In genomic region chr9:96418920-96419690, GRCh38 we compare ENCODE assay signal across 8 cellular contexts. TPM values are rescaled to one million over a fixed set of nuclear protein-coding genes. Genes with fewer than 3 reads are reported as not detected.
DNase-seq lines count a peak whose midpoint lies in the region; ATAC-seq, FAIRE-seq and TF ChIP-seq lines count a peak whose summit lies in the region.

No MANE protein-coding gene starts in this region.

- FAIRE-seq in pancreas (lab: Jason Lieb, UNC) = no peak

- WGBS in pancreas, 2 donors = 0% methylated on average over 41 to 58 of the region's 58 CpGs

- H3K9me3 ChIP-seq in MG63 (no peaks in the 10 kb centered on the region), pancreas (no peaks in the 10 kb centered on the region)

- peak overlapping the region; percentile 93 to 97 (median 97) for H3K27ac ChIP-seq in pancreas

- ATAC-seq in Right ventricle myocardium superior (ENCODE audit: poor library complexity) (peak; percentile 79), pancreas (peak; percentile 42 to 55 (median 50))

- H3K27me3 ChIP-seq in MG63 = no peaks in the 10 kb centered on the region
- H3K27me3 ChIP-seq in pancreas = no peaks in the 10 kb centered on the region

- peaks cover 0 to 19% (median 18%) of the 10 kb centered on the region in 3 donors for H3K4me1 ChIP-seq in pancreas

- CTCF ChIA-PET in HEK293T (lab: Yijun Ruan, JAX) = interaction anchor here (0.6 kb wide), 1 partner anchor 30 kb away, joined by 3 read pairs; the partner anchor contains the start of gene HABP4

- POLR2A ChIA-PET in HEK293T (lab: Yijun Ruan, JAX) = interaction anchor here (0.8 to 2.6 kb wide), 3 partner anchors 11 to 32 kb away, joined by 3 to 11 read pairs (median 3); partner anchors contain the start of gene HABP4

- intact Hi-C loops in Right ventricle myocardium superior (cut with DNase I) (loop anchor here (2.0 to 5.0 kb wide), 2 partner anchors 32 to 37 kb away; partner anchors contain the start of genes HABP4 and SLC35D2), pancreas (cut with DNase I) (no loop called here)

- H3K4me3 ChIP-seq in MG63 (peak overlapping the region; percentile 96), pancreas (peak overlapping the region; percentile 47 to 81 (median 72))

- DNase-seq in HEK293T (ENCODE audit: extremely low spot score) = peak; percentile 62
- DNase-seq in MG63 = peak; percentile 86
- peak; percentile 78 for DNase-seq in SHP77 treated with DMSO at 0.1 percent for 48 hours (lab: John Stamatoyannopoulos, UW)
- peak; percentile 4 for DNase-seq in activated naive CD8-positive, alpha-beta T cell treated with anti-CD3 and anti-CD28 coated beads, Interleukin-2, amount 50 U/mL, for 16 hours (ENCODE audit: low read depth, low spot score)
- DNase-seq in Right ventricle myocardium superior = peak; percentile 88
- DNase-seq in pancreas = peak; percentile 51 to 81 (median 68)
- no peak for DNase-seq in NCI-H187 treated with DMSO at 0.1 percent for 48 hours (lab: John Stamatoyannopoulos, UW)

- peaks cover 6% of the 10 kb centered on the region; the same call in 1 of the 2 replicates for H3K36me3 ChIP-seq in MG63
- H3K36me3 ChIP-seq in pancreas = no peaks in the 10 kb centered on the region

- TF ChIP-seq CTCF in pancreas (IDR thresholded peaks at IDR 0.05) = no peak

- peak; percentile 56 for TF ChIP-seq POLR2A in GM10847 (IDR thresholded peaks at IDR 0.05; ENCODE audit: extremely low read depth, insufficient read length)

TF ChIP-seq in HEK293T, 16 proteins besides CTCF, POLR2A, EP300 and RAD21:
- TF ChIP-seq L3MBTL2 (conservative IDR thresholded peaks at IDR 0.05) = no peak
- TF ChIP-seq BHLHE40 (IDR thresholded peaks at IDR 0.05; ENCODE audit: borderline replicate concordance) = no peak
- no peak for TF ChIP-seq FOXM1 (IDR thresholded peaks at IDR 0.05; ENCODE audit: borderline replicate concordance)
- no peak for TF ChIP-seq NFRKB (IDR thresholded peaks at IDR 0.05)
- no peak for TF ChIP-seq SP1 (IDR thresholded peaks at IDR 0.05)
- no peak for TF ChIP-seq ELF4 (IDR thresholded peaks at IDR 0.05)
- no peak for TF ChIP-seq SUZ12 (IDR thresholded peaks at IDR 0.05)
- no peak for TF ChIP-seq CTBP1 (IDR thresholded peaks at IDR 0.05; ENCODE audit: borderline replicate concordance)
- TF ChIP-seq ZNF384 (IDR thresholded peaks at IDR 0.05) = no peak
- no peak for TF ChIP-seq HDGF (IDR thresholded peaks at IDR 0.05; ENCODE audit: borderline replicate concordance)
- no peak for TF ChIP-seq ARNT (IDR thresholded peaks at IDR 0.05)
- no peak for TF ChIP-seq FOXK2 (IDR thresholded peaks at IDR 0.05)
- TF ChIP-seq FOXA1 (IDR thresholded peaks at IDR 0.05) = no peak
- TF ChIP-seq PKNOX1 (IDR thresholded peaks at IDR 0.05) = no peak
- TF ChIP-seq TARDBP (IDR thresholded peaks at IDR 0.05) = no peak
- TF ChIP-seq LEF1 (IDR thresholded peaks at IDR 0.05; ENCODE audit: borderline replicate concordance) = no peak

RNA-seq across cellular contexts. Expression of gene ZNF367, which starts 0.9 kb away (rescaled TPM):
- 24.0 and 25.8 TPM in 2 replicates for total RNA-seq in MG63 (2014; rRNA removed; shearing (Covaris generic); ENCODE audit: low replicate concordance)
- total RNA-seq in Right ventricle myocardium superior (4.3 TPM), pancreas (1 to 10 TPM in 2 of 6 donors, under 1 TPM in 4; 0.37 to 1.2 (median 0.86) TPM)
- polyA plus RNA-seq in pancreas = under 1 TPM; 0.23 to 0.45 TPM

RNA-seq across cellular contexts. Expression of gene HABP4, which starts 30.9 kb away (rescaled TPM):
- 15.9 and 19.4 TPM in 2 replicates for total RNA-seq in MG63 (2014; rRNA removed; shearing (Covaris generic); ENCODE audit: low replicate concordance)
- total RNA-seq in Right ventricle myocardium superior = 22.8 TPM
- 1 to 10 TPM; 2.8 to 5.1 (median 3.2) TPM for total RNA-seq in pancreas
- polyA plus RNA-seq in pancreas = 10 to 100 TPM in 1 of 2 donors, 1 to 10 TPM in 1; 7.1 to 13.0 TPM

RNA-seq across cellular contexts. Expression of gene SLC35D2, which starts 35.6 kb away (rescaled TPM):
- 5.2 and 15.4 TPM in 2 replicates for total RNA-seq in MG63 (2014; rRNA removed; shearing (Covaris generic); ENCODE audit: low replicate concordance)
- total RNA-seq in Right ventricle myocardium superior (13.5 TPM), pancreas (10 to 100 TPM; 19.7 to 27.5 (median 22.8) TPM)
- polyA plus RNA-seq in pancreas = 10 to 100 TPM; 13.9 to 21.3 TPM
